Comparison of ENCODE assay signal across 9 cellular contexts in genomic region chr12:57983150-57983857, GRCh38. TPM values are rescaled to one million over a fixed set of nuclear protein-coding genes. Genes with fewer than 3 reads are reported as not detected.
A peak's percentile ranks its signal among the peaks of the same experiment; 100 is the strongest.
DNase-seq lines count a peak whose midpoint lies in the region; ATAC-seq and TF ChIP-seq lines count a peak whose summit lies in the region.
"Had no signal": no experiment of that assay in that cellular context is flagged by ENCODE, and none has a peak within 500 bp of the region (broad histone marks: within the 10 kb centered on the region; RNA-seq: fewer than 3 reads in every experiment).

No MANE protein-coding gene starts in this region.

- no peak overlapping the region for H3K4me3 ChIP-seq in SJSA1

- H3K36me3 ChIP-seq in SJSA1, result no peaks in the 10 kb centered on the region

- DNase-seq in NCI-H524 (lab: John Stamatoyannopoulos, UW), result peak; percentile 1 to 31
- DNase-seq in NCI-H524 treated with DMSO at 0.1 percent for 48 hours (lab: John Stamatoyannopoulos, UW), result no peak
- DNase-seq in SJSA1 (ENCODE audit: low read depth in 1 of 2, low spot score in 2 of 2), result peak; percentile 95 to 97
- DNase-seq in fibroblast of peridontal ligament (ENCODE audit: extremely low read depth), result peak; percentile 81
- DNase-seq in putamen (ENCODE audit: low spot score), result peak; percentile 6
- no peak for DNase-seq in cortex of kidney (lab: John Stamatoyannopoulos, UW)
- DNase-seq: activated naive CD8-positive, alpha-beta T cell treated with anti-CD3 and anti-CD28 coated beads, Interleukin-2, amount 10 ng/mL, durations not matched to agents 7 days and 5 days had no signal

- no peak overlapping the region for H3K27ac ChIP-seq in SJSA1

- TF ChIP-seq EP300 in Ishikawa (IDR thresholded peaks at IDR 0.05; ENCODE audit: borderline replicate concordance), result no peak

- H3K27me3 ChIP-seq in SJSA1 (replicated peaks), result peaks cover 70% of the 10 kb centered on the region

- TF ChIP-seq RAD21 in Ishikawa (IDR thresholded peaks at IDR 0.05; ENCODE audit: low read depth), result peak; percentile 89

- H3K9me3 ChIP-seq in SJSA1 (replicated peaks), result no peaks in the 10 kb centered on the region

- ATAC-seq in HG02981 (IDR thresholded peaks at IDR 0.05; ENCODE audit: unreplicated experiment), result no peak

- H3K4me1 ChIP-seq in SJSA1 (replicated peaks), result no peaks in the 10 kb centered on the region

TF ChIP-seq in Ishikawa, 13 proteins besides CTCF, POLR2A, EP300 and RAD21:
- TF ChIP-seq YY1 (IDR thresholded peaks at IDR 0.05; ENCODE audit: low read depth) (no peak), EGR1 (IDR thresholded peaks at IDR 0.05) (no peak), REST (IDR thresholded peaks at IDR 0.05; ENCODE audit: low read depth) (no peak), TAF1 (IDR thresholded peaks at IDR 0.05; ENCODE audit: low read depth) (no peak), CEBPB (IDR thresholded peaks at IDR 0.05) (no peak), FOXM1 (IDR thresholded peaks at IDR 0.05; ENCODE audit: borderline replicate concordance, low read depth) (no peak; the same call in 1 of the 2 replicates), NFIC (IDR thresholded peaks at IDR 0.05) (no peak), TCF12 (IDR thresholded peaks at IDR 0.05; ENCODE audit: low read depth) (no peak)

RNA-seq across cellular contexts. Expression of gene ATP23, which starts 41.9 kb away (rescaled TPM):
- 275 and 410 TPM in 2 replicates for total RNA-seq in SJSA1 (2014; rRNA removed; shearing (Covaris generic))

Comparison
In these comparisons a context has a peak if more than half of its experiments do, and no peak if none do; other contexts are left out.
1. DNase-seq: peak in NCI-H524 (2 of 2), SJSA1 (2 of 2), fibroblast of peridontal ligament (single experiment) and putamen (single experiment); none in NCI-H524 treated with DMSO at 0.1 percent for 48 hours (single experiment) and cortex of kidney (single experiment).